20 cellular contexts compared by ENCODE assay signal in genomic region chr6:122408697-122409458, GRCh38. TPM values are rescaled to one million over a fixed set of nuclear protein-coding genes. Genes with fewer than 3 reads are reported as not detected.
DNase-seq lines count a peak whose midpoint lies in the region; ATAC-seq lines count a peak whose summit lies in the region.
"Had no signal": no experiment of that assay in that cellular context is flagged by ENCODE, and none has a peak within 500 bp of the region (broad histone marks: within the 10 kb centered on the region; RNA-seq: fewer than 3 reads in every experiment).

No MANE protein-coding gene starts in this region.

- no peaks in the 10 kb centered on the region for H3K27me3 ChIP-seq in thymus (ENCODE audit: control insufficient read depth, insufficient read depth)
- H3K27me3 ChIP-seq: MG63, neutrophil, right atrium auricular region had no signal

- WGBS in thymus = 63% methylated on average over 6 of the region's 6 CpGs

- H3K36me3 ChIP-seq in thymus (ENCODE audit: control insufficient read depth, insufficient read depth) = peaks cover 3% of the 10 kb centered on the region
- H3K36me3 ChIP-seq: neutrophil had no signal

- H3K27ac ChIP-seq in thymus (ENCODE audit: low read depth) = peak overlapping the region; percentile 92
- H3K27ac ChIP-seq: coronary artery, epithelial cell of prostate, neutrophil, right atrium auricular region had no signal

- H3K4me1 Mint-ChIP-seq in activated naive CD4-positive, alpha-beta T cell treated with anti-CD3 and anti-CD28 coated beads for 36 hours (ENCODE audit: low read depth) = peaks cover 76% of the 10 kb centered on the region
- H3K4me1 Mint-ChIP-seq in T-helper 1 cell treated with Interleukin-12 subunit alpha and Interleukin-12 subunit beta and Interleukin-4 antibody, amounts not matched to agents 30 μg/mL and 1 μg/mL, for 36 hours (ENCODE audit: low read depth) = peaks cover 27% of the 10 kb centered on the region
- H3K4me1 Mint-ChIP-seq in central memory CD8-positive, alpha-beta T cell = peaks cover 49% of the 10 kb centered on the region

- peaks cover 27% of the 10 kb centered on the region for H3K36me3 Mint-ChIP-seq in activated naive CD4-positive, alpha-beta T cell treated with anti-CD3 and anti-CD28 coated beads for 36 hours (ENCODE audit: low read depth)
- peaks cover 36% of the 10 kb centered on the region for H3K36me3 Mint-ChIP-seq in T-helper 1 cell treated with Interleukin-12 subunit alpha and Interleukin-12 subunit beta and Interleukin-4 antibody, amounts not matched to agents 30 μg/mL and 1 μg/mL, for 36 hours (ENCODE audit: low read depth)
- peaks cover 13% of the 10 kb centered on the region for H3K36me3 Mint-ChIP-seq in central memory CD8-positive, alpha-beta T cell (ENCODE audit: insufficient read depth)

- H3K9me3 ChIP-seq in thymus (ENCODE audit: control insufficient read depth) = no peaks in the 10 kb centered on the region
- H3K9me3 ChIP-seq: MG63, neutrophil, right atrium auricular region had no signal

- H3K27ac Mint-ChIP-seq in activated naive CD4-positive, alpha-beta T cell treated with anti-CD3 and anti-CD28 coated beads for 36 hours = peak overlapping the region; percentile 98
- H3K27ac Mint-ChIP-seq in T-helper 1 cell treated with Interleukin-12 subunit alpha and Interleukin-12 subunit beta and Interleukin-4 antibody, amounts not matched to agents 30 μg/mL and 1 μg/mL, for 36 hours = peak overlapping the region; percentile 83
- H3K27ac Mint-ChIP-seq in central memory CD8-positive, alpha-beta T cell (ENCODE audit: low read depth) = peak overlapping the region; percentile 82

- no peaks in the 10 kb centered on the region for H3K4me1 ChIP-seq in thymus (ENCODE audit: control insufficient read depth, insufficient read depth, low read length)

- no peaks in the 10 kb centered on the region for H3K27me3 Mint-ChIP-seq in activated naive CD4-positive, alpha-beta T cell treated with anti-CD3 and anti-CD28 coated beads for 36 hours (ENCODE audit: low read depth)
- H3K27me3 Mint-ChIP-seq in T-helper 1 cell treated with Interleukin-12 subunit alpha and Interleukin-12 subunit beta and Interleukin-4 antibody, amounts not matched to agents 30 μg/mL and 1 μg/mL, for 36 hours (ENCODE audit: low read depth) = no peaks in the 10 kb centered on the region
- no peaks in the 10 kb centered on the region for H3K27me3 Mint-ChIP-seq in central memory CD8-positive, alpha-beta T cell

- no peaks in the 10 kb centered on the region for H3K9me3 Mint-ChIP-seq in activated naive CD4-positive, alpha-beta T cell treated with anti-CD3 and anti-CD28 coated beads for 36 hours
- peaks cover 8% of the 10 kb centered on the region for H3K9me3 Mint-ChIP-seq in T-helper 1 cell treated with Interleukin-12 subunit alpha and Interleukin-12 subunit beta and Interleukin-4 antibody, amounts not matched to agents 30 μg/mL and 1 μg/mL, for 36 hours
- no peaks in the 10 kb centered on the region for H3K9me3 Mint-ChIP-seq in central memory CD8-positive, alpha-beta T cell

- ATAC-seq in central memory CD8-positive, alpha-beta T cell (replicated peaks; ENCODE audit: extremely low read depth, poor library complexity, severe bottlenecking) = peak; percentile 40
- no peak for ATAC-seq in HG03135 (IDR thresholded peaks at IDR 0.05; ENCODE audit: unreplicated experiment)
- ATAC-seq: left cardiac atrium had no signal

- no peak for DNase-seq in activated naive CD4-positive, alpha-beta T cell treated with anti-CD3 and anti-CD28 coated beads for 36 hours
- DNase-seq in activated naive CD4-positive, alpha-beta T cell treated with Interleukin-2 at 50 U/mL for 16 hours = no peak
- no peak for DNase-seq in central memory CD8-positive, alpha-beta T cell (ENCODE audit: low spot score in 2 of 2)
- DNase-seq in retina = no peak
- no peak for DNase-seq in DMS 273 treated with DMSO at 0.1 percent for 48 hours (lab: John Stamatoyannopoulos, UW)
- DNase-seq: activated CD4-positive, CD25-positive, alpha-beta regulatory T cell; COR-L47; EL; left cardiac atrium; MG63; midbrain; NCI-H1694 treated with DMSO at 0.1 percent for 48 hours; NCI-H446 had no signal

- H3K4me3 ChIP-seq in thymus (ENCODE audit: low read length) = peak overlapping the region; percentile 23
- H3K4me3 ChIP-seq: coronary artery, MG63, right atrium auricular region had no signal

- CTCF ChIA-PET in activated naive CD4-positive, alpha-beta T cell treated with anti-CD3 and anti-CD28 coated beads for 36 hours (lab: Charles Lee) = interaction anchor here (0.8 to 1.3 kb wide), 2 partner anchors 17 to 29 kb away, joined by 3 read pairs; no protein-coding TSS in a partner anchor

- peak overlapping the region; percentile 72 for H3K4me3 Mint-ChIP-seq in activated naive CD4-positive, alpha-beta T cell treated with anti-CD3 and anti-CD28 coated beads for 36 hours
- peak overlapping the region; percentile 73 for H3K4me3 Mint-ChIP-seq in T-helper 1 cell treated with Interleukin-12 subunit alpha and Interleukin-12 subunit beta and Interleukin-4 antibody, amounts not matched to agents 30 μg/mL and 1 μg/mL, for 36 hours
- peak overlapping the region; percentile 31 for H3K4me3 Mint-ChIP-seq in central memory CD8-positive, alpha-beta T cell

- intact Hi-C loops in activated naive CD4-positive, alpha-beta T cell treated with anti-CD3 and anti-CD28 coated beads for 36 hours (cut with micrococcal nuclease) = loop anchor here (1.0 to 2.0 kb wide), 4 partner anchors 10 to 62 kb away; partner anchors contain the start of genes HSF2 and SERINC1

RNA-seq across cellular contexts. Expression of gene HSF2, which starts 9.4 kb away (rescaled TPM):
- total RNA-seq in activated naive CD4-positive, alpha-beta T cell treated with anti-CD3 and anti-CD28 coated beads for 36 hours = 10 to 100 TPM; 22.0 to 27.0 TPM
- 34.1 TPM for polyA plus RNA-seq in thymus
